ENCODE assay signal across 1 cellular context in genomic region chr6:131949909-131950766, GRCh38.
TF ChIP-seq lines count a peak whose summit lies in the region.

No MANE protein-coding gene starts in this region.

TF ChIP-seq in HepG2, 621 proteins besides CTCF, POLR2A, EP300 and RAD21 (continued from another document and continues in another):
- TF ChIP-seq FOXP4 (CRISPR knock-in tag; IDR thresholded peaks at IDR 0.05) (peak; percentile 37; the same call in 1 of the 2 replicates), ZBTB43 (CRISPR knock-in tag; conservative IDR thresholded peaks at IDR 0.05) (peak; percentile 7), ZFP1 (CRISPR knock-in tag; IDR thresholded peaks at IDR 0.05) (no peak), UBTF (CRISPR knock-in tag; IDR thresholded peaks at IDR 0.05) (peak; percentile 78), KLF11 (CRISPR knock-in tag; IDR thresholded peaks at IDR 0.05) (0 out of 2 replicates have a peak, but pooled peaks have one; percentile 17), ZNF781 (CRISPR knock-in tag; IDR thresholded peaks at IDR 0.05; ENCODE audit: borderline replicate concordance, not compliant biosample characterization) (peak; percentile 91), ZNF431 (CRISPR knock-in tag; IDR thresholded peaks at IDR 0.05; ENCODE audit: borderline replicate concordance, low read depth) (peak; percentile 80), ZNF335 (CRISPR knock-in tag; IDR thresholded peaks at IDR 0.05) (no peak), ZNF468 (CRISPR knock-in tag; IDR thresholded peaks at IDR 0.05) (no peak), ZNF326 (CRISPR knock-in tag; IDR thresholded peaks at IDR 0.05; ENCODE audit: borderline replicate concordance) (no peak), ZNF3 (CRISPR knock-in tag; IDR thresholded peaks at IDR 0.05) (no peak), AFF4 (CRISPR knock-in tag; IDR thresholded peaks at IDR 0.05) (peak; percentile 100), ZBTB42 (CRISPR knock-in tag; IDR thresholded peaks at IDR 0.05) (0 out of 2 replicates have a peak, but pooled peaks have one; percentile 37), HNF4G (IDR thresholded peaks at IDR 0.05; ENCODE audit: borderline replicate concordance, low read depth, low read length) (no peak), HNF4G (CRISPR knock-in tag; IDR thresholded peaks at IDR 0.05; ENCODE audit: borderline replicate concordance, low read depth) (peak; percentile 78), HNRNPH1 (optimal IDR thresholded peaks at IDR 0.05; ENCODE audit: low read depth, low read length) (peak; percentile 48), ZNF33B (CRISPR knock-in tag; IDR thresholded peaks at IDR 0.05) (no peak), NFYB (CRISPR knock-in tag; IDR thresholded peaks at IDR 0.05) (no peak), ZNF260 (CRISPR knock-in tag; IDR thresholded peaks at IDR 0.05; ENCODE audit: borderline replicate concordance, low read depth) (no peak), ZNF496 (CRISPR knock-in tag; IDR thresholded peaks at IDR 0.05; ENCODE audit: insufficient replicate concordance) (no peak), FLYWCH1 (CRISPR knock-in tag; IDR thresholded peaks at IDR 0.05) (peak; percentile 22), ZNF253 (CRISPR knock-in tag; IDR thresholded peaks at IDR 0.05; ENCODE audit: borderline replicate concordance) (no peak; the same call in 1 of the 2 replicates), MIXL1 (CRISPR knock-in tag; IDR thresholded peaks at IDR 0.05) (0 out of 2 replicates have a peak, but pooled peaks have one; percentile 32), ZNF232 (CRISPR knock-in tag; IDR thresholded peaks at IDR 0.05; ENCODE audit: borderline replicate concordance) (peak; percentile 22; the same call in 1 of the 2 replicates), HMGA1 (CRISPR knock-in tag; conservative IDR thresholded peaks at IDR 0.05) (no peak), ZNF563 (CRISPR knock-in tag; IDR thresholded peaks at IDR 0.05) (peak; percentile 69; the same call in 1 of the 2 replicates), ZBTB7B (CRISPR knock-in tag; IDR thresholded peaks at IDR 0.05) (peak; percentile 18; the same call in 1 of the 2 replicates), GTF3A (CRISPR knock-in tag; conservative IDR thresholded peaks at IDR 0.05) (no peak; the same call in 1 of the 2 replicates), ZSCAN25 (CRISPR knock-in tag; IDR thresholded peaks at IDR 0.05) (no peak), CBX2 (IDR thresholded peaks at IDR 0.05; ENCODE audit: low read depth, low read length) (no peak), CBX2 (CRISPR knock-in tag; IDR thresholded peaks at IDR 0.05; ENCODE audit: low read depth) (no peak), CCDC6 (CRISPR knock-in tag; IDR thresholded peaks at IDR 0.05) (peak; percentile 88; the same call in 1 of the 2 replicates), KDM5B (CRISPR knock-in tag; IDR thresholded peaks at IDR 0.05; ENCODE audit: borderline replicate concordance) (peak; percentile 83; the same call in 1 of the 2 replicates), ZNF598 (CRISPR knock-in tag; IDR thresholded peaks at IDR 0.05; ENCODE audit: borderline replicate concordance) (peak; percentile 86; the same call in 1 of the 2 replicates), CREM (IDR thresholded peaks at IDR 0.05) (no peak), CREM (CRISPR knock-in tag; IDR thresholded peaks at IDR 0.05) (no peak), ZNF430 (CRISPR knock-in tag; IDR thresholded peaks at IDR 0.05) (no peak; the same call in 1 of the 2 replicates), NFIB (CRISPR knock-in tag; IDR thresholded peaks at IDR 0.05; ENCODE audit: borderline replicate concordance) (no peak), KAT2B (IDR thresholded peaks at IDR 0.05; ENCODE audit: borderline replicate concordance, low read depth, low read length) (no peak), SIN3B (IDR thresholded peaks at IDR 0.05; ENCODE audit: low read length) (no peak; the same call in 1 of the 2 replicates), ZNF747 (CRISPR knock-in tag; IDR thresholded peaks at IDR 0.05; ENCODE audit: borderline replicate concordance) (peak; percentile 54), NCOA2 (CRISPR knock-in tag; IDR thresholded peaks at IDR 0.05) (0 out of 2 replicates have a peak, but pooled peaks have one; percentile 15), ZBTB7A (CRISPR knock-in tag; IDR thresholded peaks at IDR 0.05) (peak; percentile 88; the same call in 1 of the 2 replicates), ZNF552 (CRISPR knock-in tag; IDR thresholded peaks at IDR 0.05; ENCODE audit: borderline replicate concordance) (no peak), CSRNP1 (CRISPR knock-in tag; IDR thresholded peaks at IDR 0.05) (0 out of 2 replicates have a peak, but pooled peaks have one; percentile 65), SNAPC2 (CRISPR knock-in tag; IDR thresholded peaks at IDR 0.05) (no peak), ZNF670 (CRISPR knock-in tag; IDR thresholded peaks at IDR 0.05; ENCODE audit: borderline replicate concordance) (peak; percentile 90; the same call in 1 of the 2 replicates), RERE (CRISPR knock-in tag; IDR thresholded peaks at IDR 0.05; ENCODE audit: low read depth) (peak; percentile 26; the same call in 1 of the 2 replicates), KAT8 (CRISPR knock-in tag; IDR thresholded peaks at IDR 0.05) (no peak), NFYC (CRISPR knock-in tag; IDR thresholded peaks at IDR 0.05) (peak; percentile 23; the same call in 1 of the 2 replicates)
- TF ChIP-seq, protein P1, sequence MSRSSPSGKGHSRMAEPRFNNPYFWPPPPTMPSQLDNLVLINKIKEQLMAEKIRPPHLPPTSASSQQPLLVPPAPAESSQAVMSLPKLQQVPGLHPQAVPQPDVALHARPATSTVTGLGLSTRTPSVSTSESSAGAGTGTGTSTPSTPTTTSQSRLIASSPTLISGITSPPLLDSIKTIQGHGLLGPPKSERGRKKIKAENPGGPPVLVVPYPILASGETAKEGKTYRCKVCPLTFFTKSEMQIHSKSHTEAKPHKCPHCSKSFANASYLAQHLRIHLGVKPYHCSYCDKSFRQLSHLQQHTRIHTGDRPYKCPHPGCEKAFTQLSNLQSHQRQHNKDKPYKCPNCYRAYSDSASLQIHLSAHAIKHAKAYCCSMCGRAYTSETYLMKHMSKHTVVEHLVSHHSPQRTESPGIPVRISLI (CRISPR knock-in tag; IDR thresholded peaks at IDR 0.05; ENCODE audit: borderline replicate concordance): peak; percentile 65; the same call in 1 of the 2 replicates
